ENCODE assay signal across 13 cellular contexts in the genomic region with DNA sequence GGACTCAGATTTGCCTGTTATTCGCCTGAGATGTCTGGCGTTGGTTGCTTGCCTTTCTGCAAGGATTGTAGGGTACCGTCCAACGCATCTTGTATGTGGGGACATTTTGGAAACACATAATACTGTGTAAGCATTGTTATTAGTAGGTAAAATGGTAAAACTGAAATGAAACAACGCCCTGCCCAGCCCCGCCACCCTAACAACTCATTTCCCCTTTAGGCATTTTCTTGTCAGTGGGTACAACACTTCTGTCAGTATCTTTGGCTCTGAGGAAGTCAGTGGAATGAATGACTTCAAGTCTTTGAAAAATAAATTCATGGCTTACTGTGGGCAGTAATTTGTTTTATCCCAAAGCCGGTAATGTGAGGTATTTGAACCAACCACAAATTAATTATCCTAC.
DNase-seq lines count a peak whose midpoint lies in the region; ATAC-seq and TF ChIP-seq lines count a peak whose summit lies in the region.
"Had no signal": no experiment of that assay in that cellular context is flagged by ENCODE, and none has a peak within 500 bp of the region (broad histone marks: within the 10 kb centered on the region; RNA-seq: fewer than 3 reads in every experiment).

No MANE protein-coding gene starts in this region.

- no peaks in the 10 kb centered on the region for H3K79me2 ChIP-seq in OCI-LY3 (ENCODE audit: low read length)

- no peak overlapping the region for H3K4me3 Mint-ChIP-seq in Caco-2 (ENCODE audit: unreplicated experiment)
- H3K4me3 Mint-ChIP-seq in activated CD4-positive, alpha-beta T cell treated with anti-CD3 and anti-CD28 coated beads, Interleukin-2, amount 10 ng/mL, durations not matched to agents 24 days and 14 days: no peak overlapping the region
- H3K4me3 Mint-ChIP-seq: CD4-positive, alpha-beta T cell; nephron had no signal

- H3K4me3 ChIP-seq in Caco-2 (ENCODE audit: low read depth, low read length): no peak overlapping the region
- H3K4me3 ChIP-seq in OCI-LY3 (ENCODE audit: low read length): peak overlapping the region; percentile 63
- H3K4me3 ChIP-seq in sigmoid colon: no peak overlapping the region

- peaks cover 5% of the 10 kb centered on the region for H3K36me3 Mint-ChIP-seq in Caco-2 (ENCODE audit: insufficient read depth, unreplicated experiment)
- H3K36me3 Mint-ChIP-seq in activated CD4-positive, alpha-beta T cell treated with anti-CD3 and anti-CD28 coated beads, Interleukin-2, amount 10 ng/mL, durations not matched to agents 24 days and 14 days (ENCODE audit: low read depth): peaks cover 2% of the 10 kb centered on the region

- no peak for ATAC-seq in GM18873 (IDR thresholded peaks at IDR 0.05; ENCODE audit: low FRiP score, unreplicated experiment)
- no peak for ATAC-seq in HG03045 (IDR thresholded peaks at IDR 0.05; ENCODE audit: unreplicated experiment)

- peak overlapping the region; percentile 64 for H3K27ac Mint-ChIP-seq in Caco-2 (ENCODE audit: unreplicated experiment)
- no peak overlapping the region for H3K27ac Mint-ChIP-seq in activated CD4-positive, alpha-beta T cell treated with anti-CD3 and anti-CD28 coated beads, Interleukin-2, amount 10 ng/mL, durations not matched to agents 24 days and 14 days
- H3K27ac Mint-ChIP-seq: CD4-positive, alpha-beta T cell had no signal

- peaks cover 12% of the 10 kb centered on the region for H3K4me1 Mint-ChIP-seq in Caco-2 (ENCODE audit: low read depth, unreplicated experiment)
- H3K4me1 Mint-ChIP-seq in activated CD4-positive, alpha-beta T cell treated with anti-CD3 and anti-CD28 coated beads, Interleukin-2, amount 10 ng/mL, durations not matched to agents 24 days and 14 days: peaks cover 21% of the 10 kb centered on the region

- no peaks in the 10 kb centered on the region for H3K36me3 ChIP-seq in Caco-2 (ENCODE audit: control insufficient read depth, insufficient read depth, low read length)
- H3K36me3 ChIP-seq in OCI-LY3 (replicated peaks; ENCODE audit: low read depth, low read length): no peaks in the 10 kb centered on the region
- H3K36me3 ChIP-seq in sigmoid colon: no peaks in the 10 kb centered on the region

- no peak for TF ChIP-seq EP300 in sigmoid colon (IDR thresholded peaks at IDR 0.05)

- 92 to 93% methylated on average over 7 of the region's 7 CpGs for WGBS in sigmoid colon, 2 donors

- TF ChIP-seq CTCF in Caco-2 (IDR thresholded peaks at IDR 0.05; ENCODE audit: insufficient read depth in 1 of 2, low read depth in 1 of 2, low read length in 1 of 2, severe bottlenecking in 1 of 2, unreplicated experiment in 1 of 2) (no peak), OCI-LY3 (IDR thresholded peaks at IDR 0.05; ENCODE audit: low read depth, low read length) (no peak), sigmoid colon (IDR thresholded peaks at IDR 0.05) (no peak)

- intact Hi-C loops in Caco-2 (cut with micrococcal nuclease; ENCODE audit: unreplicated experiment) (no loop called here), sigmoid colon (cut with DNase I) (no loop called here)
- intact Hi-C loops in activated CD4-positive, alpha-beta T cell treated with anti-CD3 and anti-CD28 coated beads, Interleukin-2, amount 10 ng/mL, durations not matched to agents 24 days and 14 days (cut with micrococcal nuclease): loop anchor here (1.0 kb wide), 1 partner anchor 86 kb away; the partner anchor contains the start of gene FMNL2

- no peaks in the 10 kb centered on the region for H3K9me3 Mint-ChIP-seq in Caco-2 (ENCODE audit: unreplicated experiment)
- H3K9me3 Mint-ChIP-seq in activated CD4-positive, alpha-beta T cell treated with anti-CD3 and anti-CD28 coated beads, Interleukin-2, amount 10 ng/mL, durations not matched to agents 24 days and 14 days: no peaks in the 10 kb centered on the region
- H3K9me3 Mint-ChIP-seq: CD4-positive, alpha-beta T cell; nephron had no signal

- no peaks in the 10 kb centered on the region for H3K9me3 ChIP-seq in Caco-2
- H3K9me3 ChIP-seq in OCI-LY3 (ENCODE audit: insufficient read depth, low read length): no peaks in the 10 kb centered on the region
- H3K9me3 ChIP-seq in sigmoid colon: no peaks in the 10 kb centered on the region

- no peak for DNase-seq in Caco-2
- DNase-seq in epithelial cell of prostate (ENCODE audit: low read depth, low spot score): no peak
- no peak for DNase-seq in sigmoid colon
- DNase-seq in activated CD4-positive, alpha-beta T cell treated with anti-CD3 and anti-CD28 coated beads, Interleukin-2, amount 10 ng/mL, durations not matched to agents 24 days and 14 days: no peak
- no peak for DNase-seq in midbrain (lab: John Stamatoyannopoulos, UW)
- DNase-seq: activated effector memory CD4-positive, alpha-beta T cell treated with Interleukin-2 at 50 U/mL for 16 hours; CD4-positive, alpha-beta T cell; NCI-H1105 treated with DMSO at 0.1 percent for 48 hours; NCI-H510A treated with DMSO at 0.1 percent for 48 hours had no signal

- peaks cover 15% of the 10 kb centered on the region for H3K4me1 ChIP-seq in Caco-2
- peaks cover 40% of the 10 kb centered on the region for H3K4me1 ChIP-seq in OCI-LY3 (ENCODE audit: low read length)
- peaks cover 0 to 25% (median 9%) of the 10 kb centered on the region in 4 donors for H3K4me1 ChIP-seq in sigmoid colon

- H4K20me1 ChIP-seq in OCI-LY3 (ENCODE audit: insufficient read depth, low read length): no peaks in the 10 kb centered on the region

- H3K27me3 Mint-ChIP-seq in Caco-2 (ENCODE audit: insufficient read depth, unreplicated experiment): no peaks in the 10 kb centered on the region
- peaks cover 1% of the 10 kb centered on the region for H3K27me3 Mint-ChIP-seq in activated CD4-positive, alpha-beta T cell treated with anti-CD3 and anti-CD28 coated beads, Interleukin-2, amount 10 ng/mL, durations not matched to agents 24 days and 14 days

- no peak overlapping the region for H3K27ac ChIP-seq in OCI-LY3 (ENCODE audit: low read length)
- H3K27ac ChIP-seq in epithelial cell of prostate: peak overlapping the region; percentile 95
- H3K27ac ChIP-seq in sigmoid colon: peak overlapping the region in 3 of 4 donors; percentile 5 to 61 (median 48)

- no TSS peak for BruUV-seq in Caco-2 (replicated peaks; lab: Mats Ljungman, UMichigan)

- H2AFZ ChIP-seq in OCI-LY3 (ENCODE audit: low read depth, low read length): no peak overlapping the region

- POLR2A ChIA-PET in Caco-2 (lab: Charles Lee): no interaction called here

- no peak for TF ChIP-seq POLR2A in sigmoid colon (IDR thresholded peaks at IDR 0.05)

- CTCF ChIA-PET in Caco-2 (lab: Charles Lee): interaction anchor here (1.3 kb wide), 1 partner anchor 245 kb away, joined by 4 read pairs; no protein-coding TSS in a partner anchor

- H3K4me2 ChIP-seq in OCI-LY3 (ENCODE audit: low read length): peak overlapping the region; percentile 74

- no peak overlapping the region for H3K9ac ChIP-seq in OCI-LY3 (ENCODE audit: low read length)

- H3K27me3 ChIP-seq in Caco-2 (replicated peaks; ENCODE audit: control insufficient read depth, insufficient read depth, low read length) (no peaks in the 10 kb centered on the region), OCI-LY3 (ENCODE audit: low read depth, low read length) (no peaks in the 10 kb centered on the region), sigmoid colon (no peaks in the 10 kb centered on the region)
